8 cellular contexts compared by ENCODE assay signal in genomic region chr22:31139866-31140716, GRCh38. TPM values are rescaled to one million over a fixed set of nuclear protein-coding genes. Genes with fewer than 3 reads are reported as not detected.
DNase-seq lines count a peak whose midpoint lies in the region; ATAC-seq and TF ChIP-seq lines count a peak whose summit lies in the region.

A gene with protein sequence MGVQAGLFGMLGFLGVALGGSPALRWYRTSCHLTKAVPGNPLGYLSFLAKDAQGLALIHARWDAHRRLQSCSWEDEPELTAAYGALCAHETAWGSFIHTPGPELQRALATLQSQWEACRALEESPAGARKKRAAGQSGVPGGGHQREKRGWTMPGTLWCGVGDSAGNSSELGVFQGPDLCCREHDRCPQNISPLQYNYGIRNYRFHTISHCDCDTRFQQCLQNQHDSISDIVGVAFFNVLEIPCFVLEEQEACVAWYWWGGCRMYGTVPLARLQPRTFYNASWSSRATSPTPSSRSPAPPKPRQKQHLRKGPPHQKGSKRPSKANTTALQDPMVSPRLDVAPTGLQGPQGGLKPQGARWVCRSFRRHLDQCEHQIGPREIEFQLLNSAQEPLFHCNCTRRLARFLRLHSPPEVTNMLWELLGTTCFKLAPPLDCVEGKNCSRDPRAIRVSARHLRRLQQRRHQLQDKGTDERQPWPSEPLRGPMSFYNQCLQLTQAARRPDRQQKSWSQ (minus strand): TSS chr22:31140508. CDS start chr22:31140354, 154 bp downstream.

- H3K9me3 ChIP-seq in AG04450 (ENCODE audit: control insufficient read depth, insufficient read depth, low read length): peaks cover 7% of the 10 kb centered on the region
- H3K9me3 ChIP-seq in HUES64 (ENCODE audit: insufficient read depth, low read depth, low read length): no peaks in the 10 kb centered on the region

- 28% methylated on average over 24 of the region's 24 CpGs for WGBS in HUES64

- peaks cover 8% of the 10 kb centered on the region for H3K4me1 ChIP-seq in HUES64 (ENCODE audit: insufficient read depth, low read length)

- peak within 1 kb of the TSS; percentile 58 for H3K9ac ChIP-seq in HUES64 (ENCODE audit: low read depth, low read length)

- TF ChIP-seq CTCF in AG04450 (IDR thresholded peaks at IDR 0.05; ENCODE audit: low read depth, low read length): peak; percentile 26; the same call in 1 of the 2 replicates
- no peak for TF ChIP-seq CTCF in astrocyte of the cerebellum (IDR thresholded peaks at IDR 0.05; ENCODE audit: low read depth, low read length, missing control alignments)

- CTCF ChIA-PET in AG04450 (lab: Charles Lee): interaction anchor here (0.5 to 2.3 kb wide), 5 partner anchors 8 to 692 kb away, joined by 3 to 12 read pairs (median 3); partner anchors contain the start of genes INPP5J and SELENOM

- H3K4me3 ChIP-seq in AG04450 (ENCODE audit: low read depth, low read length) (no peak within 1 kb of the TSS), HUES64 (ENCODE audit: low read length) (peak within 1 kb of the TSS; percentile 58), astrocyte of the cerebellum (ENCODE audit: low read depth, low read length) (no peak within 1 kb of the TSS)

- H3K27ac ChIP-seq in AG04450 (ENCODE audit: low read depth, low read length): no peak within 1 kb of the TSS
- peak within 1 kb of the TSS; percentile 44 for H3K27ac ChIP-seq in HUES64 (ENCODE audit: low read depth, low read length)

- in situ Hi-C loops in astrocyte of the cerebellum (cut with HindIII; ENCODE audit: low sequenced_read_pairs): no loop called here

- H3K36me3 ChIP-seq in HUES64 (ENCODE audit: insufficient read depth, low read length): peaks cover 27% of the 10 kb centered on the region

- no peak for DNase-seq in AG04450 (ENCODE audit: low read depth, low spot score)
- peak; percentile 16 for DNase-seq in astrocyte of the cerebellum (ENCODE audit: low read depth)
- DNase-seq in iPS-NIHi7 (ENCODE audit: extremely low spot score): peak; percentile 100
- no peak for DNase-seq in inferior parietal cortex (ENCODE audit: extremely low spot score)

- no peak for ATAC-seq in GM19023 (IDR thresholded peaks at IDR 0.05; ENCODE audit: unreplicated experiment)
- ATAC-seq in HG03039 (IDR thresholded peaks at IDR 0.05; ENCODE audit: unreplicated experiment): no peak
- ATAC-seq in HG02571 (IDR thresholded peaks at IDR 0.05; ENCODE audit: unreplicated experiment): no peak

- H3K27me3 ChIP-seq in AG04450 (ENCODE audit: control insufficient read depth, insufficient read depth, low read length): peaks cover 27% of the 10 kb centered on the region
- no peaks in the 10 kb centered on the region for H3K27me3 ChIP-seq in HUES64 (ENCODE audit: insufficient read depth, low read length)

- POLR2A ChIA-PET in AG04450 (lab: Yijun Ruan, JAX): interaction anchor here (1.0 kb wide), 1 partner anchor 21 kb away, joined by 4 read pairs; no protein-coding TSS in a partner anchor

RNA-seq across cellular contexts. Expression of the gene that starts here (rescaled TPM):
- polyA plus RNA-seq in AG04450 (2011; rRNA removed): 0.10 and 0.11 TPM in 2 replicates
- 0.09 TPM in 1 of 2 replicates, not detected in the other for polyA minus RNA-seq in AG04450 (2011; rRNA and poly(A)+ RNA removed)
- 16.8 TPM for polyA plus RNA-seq in HUES64 (2013, experiment 1 of 2)
- 18.3 TPM for polyA plus RNA-seq in HUES64 (2013, experiment 2 of 2)

Comparison
In these comparisons a context has a peak if more than half of its experiments do, and no peak if none do; other contexts are left out.
1. DNase-seq: peak in astrocyte of the cerebellum (single experiment) and iPS-NIHi7 (single experiment); none in AG04450 (single experiment) and inferior parietal cortex (single experiment).